Comparison of ENCODE assay signal across 1 cellular context in genomic region chr5:150557507-150557872, GRCh38.
TF ChIP-seq lines count a peak whose summit lies in the region.

No MANE protein-coding gene starts in this region.

TF ChIP-seq in HepG2, 621 proteins besides CTCF, POLR2A, EP300 and RAD21 (continued from another document):
- no peak for TF ChIP-seq ZBTB39 (CRISPR knock-in tag; IDR thresholded peaks at IDR 0.05)
- no peak for TF ChIP-seq ZNF446 (CRISPR knock-in tag; IDR thresholded peaks at IDR 0.05)
- no peak for TF ChIP-seq HNF1A (IDR thresholded peaks at IDR 0.05; ENCODE audit: low read depth)
- no peak for TF ChIP-seq HNF1A (CRISPR knock-in tag; IDR thresholded peaks at IDR 0.05; ENCODE audit: borderline replicate concordance)
- no peak for TF ChIP-seq PBX2 (CRISPR knock-in tag; IDR thresholded peaks at IDR 0.05)
- no peak for TF ChIP-seq EHMT2 (IDR thresholded peaks at IDR 0.05; ENCODE audit: borderline replicate concordance, low read depth, low read length)
- peak; percentile 42; the same call in 1 of the 2 replicates for TF ChIP-seq PAF1 (CRISPR knock-in tag; IDR thresholded peaks at IDR 0.05)
- TF ChIP-seq NFIB (CRISPR knock-in tag; IDR thresholded peaks at IDR 0.05; ENCODE audit: borderline replicate concordance) = no peak
- TF ChIP-seq MEIS1 (CRISPR knock-in tag; IDR thresholded peaks at IDR 0.05; ENCODE audit: borderline replicate concordance) = no peak
- peak; percentile 36; the same call in 1 of the 2 replicates for TF ChIP-seq ZNF629 (CRISPR knock-in tag; conservative IDR thresholded peaks at IDR 0.05)
- TF ChIP-seq ZNF891 (CRISPR knock-in tag; IDR thresholded peaks at IDR 0.05) = no peak
- TF ChIP-seq XBP1 (CRISPR knock-in tag; IDR thresholded peaks at IDR 0.05) = no peak
TF ChIP-seq in HepG2: peak in this region for 3.
